ENCODE assay signal across 17 cellular contexts in genomic region chr10:119526149-119526548, GRCh38. TPM values are rescaled to one million over a fixed set of nuclear protein-coding genes. Genes with fewer than 3 reads are reported as not detected.
DNase-seq lines count a peak whose midpoint lies in the region; ATAC-seq and TF ChIP-seq lines count a peak whose summit lies in the region.
"Had no signal": no experiment of that assay in that cellular context is flagged by ENCODE, and none has a peak within 500 bp of the region (broad histone marks: within the 10 kb centered on the region; RNA-seq: fewer than 3 reads in every experiment).

No MANE protein-coding gene starts in this region.

- intact Hi-C loops in activated naive CD4-positive, alpha-beta T cell treated with anti-CD3 and anti-CD28 coated beads for 36 hours (cut with micrococcal nuclease), result no loop called here
- intact Hi-C loops in thyroid gland (cut with DNase I), result no loop called here

- peak overlapping the region; percentile 27 for H3K27ac Mint-ChIP-seq in activated naive CD4-positive, alpha-beta T cell treated with anti-CD3 and anti-CD28 coated beads for 36 hours
- no peak overlapping the region for H3K27ac Mint-ChIP-seq in activated naive CD4-positive, alpha-beta T cell treated with anti-CD3 and anti-CD28 coated beads, Interleukin-2, amount 10 ng/mL, durations not matched to agents 7 days and 5 days
- H3K27ac Mint-ChIP-seq: B cell had no signal

- no peak for DNase-seq in activated naive CD4-positive, alpha-beta T cell treated with anti-CD3 and anti-CD28 coated beads for 36 hours
- no peak for DNase-seq in activated naive CD4-positive, alpha-beta T cell treated with anti-CD3 and anti-CD28 coated beads, Interleukin-2, amount 10 ng/mL, durations not matched to agents 7 days and 5 days
- peak; percentile 25 for DNase-seq in fibroblast of villous mesenchyme (ENCODE audit: low read depth)
- DNase-seq in thyroid gland, result no peak
- DNase-seq in germinal center (ENCODE audit: low spot score), result no peak
- DNase-seq in GDM1 (lab: John Stamatoyannopoulos, UW), result no peak
- DNase-seq: EL, Karpas-422, MV-4-11, NCI-H1105 treated with DMSO at 0.1 percent for 48 hours, NCI-H526 treated with DMSO at 0.1 percent for 48 hours, OCI-M1 had no signal

- no peak overlapping the region for H3K4me3 Mint-ChIP-seq in activated naive CD4-positive, alpha-beta T cell treated with anti-CD3 and anti-CD28 coated beads for 36 hours
- no peak overlapping the region for H3K4me3 Mint-ChIP-seq in activated naive CD4-positive, alpha-beta T cell treated with anti-CD3 and anti-CD28 coated beads, Interleukin-2, amount 10 ng/mL, durations not matched to agents 7 days and 5 days
- H3K4me3 Mint-ChIP-seq: B cell, CD14-positive monocyte had no signal

- no peaks in the 10 kb centered on the region for H3K9me3 ChIP-seq in thyroid gland

- peak; percentile 6 for ATAC-seq in SK-N-SH treated with all-trans-retinoic acid at 6 μM for 48 hours
- no peak for ATAC-seq in GM19035 (IDR thresholded peaks at IDR 0.05; ENCODE audit: unreplicated experiment)
- ATAC-seq: Right ventricle myocardium inferior had no signal

- no peaks in the 10 kb centered on the region for H3K36me3 ChIP-seq in thyroid gland

- peak overlapping the region; percentile 47 to 81 (median 52) for H3K27ac ChIP-seq in thyroid gland

- peaks cover 71% of the 10 kb centered on the region for H3K4me1 Mint-ChIP-seq in activated naive CD4-positive, alpha-beta T cell treated with anti-CD3 and anti-CD28 coated beads for 36 hours (ENCODE audit: low read depth)
- H3K4me1 Mint-ChIP-seq in activated naive CD4-positive, alpha-beta T cell treated with anti-CD3 and anti-CD28 coated beads, Interleukin-2, amount 10 ng/mL, durations not matched to agents 7 days and 5 days, result peaks cover 20% of the 10 kb centered on the region
- H3K4me1 Mint-ChIP-seq: B cell had no signal

- no peaks in the 10 kb centered on the region for H3K27me3 Mint-ChIP-seq in activated naive CD4-positive, alpha-beta T cell treated with anti-CD3 and anti-CD28 coated beads for 36 hours (ENCODE audit: low read depth)
- no peaks in the 10 kb centered on the region for H3K27me3 Mint-ChIP-seq in activated naive CD4-positive, alpha-beta T cell treated with anti-CD3 and anti-CD28 coated beads, Interleukin-2, amount 10 ng/mL, durations not matched to agents 7 days and 5 days
- H3K27me3 Mint-ChIP-seq: B cell had no signal

- H3K4me3 ChIP-seq in fibroblast of villous mesenchyme (ENCODE audit: low read depth, low read length), result no peak overlapping the region
- H3K4me3 ChIP-seq in thyroid gland (replicated peaks in 1 of 3), result no peak overlapping the region

- H3K4me1 ChIP-seq in thyroid gland, result peaks cover 23 to 33% of the 10 kb centered on the region in 2 donors

- 30 to 35% methylated on average over 1 of the region's 1 CpG for WGBS in thyroid gland, 2 donors

- no peaks in the 10 kb centered on the region for H3K27me3 ChIP-seq in thyroid gland

- CTCF ChIA-PET in activated naive CD4-positive, alpha-beta T cell treated with anti-CD3 and anti-CD28 coated beads for 36 hours (lab: Charles Lee), result interaction anchor here (1.0 to 2.6 kb wide), 5 partner anchors 9 to 80 kb away, joined by 3 to 9 read pairs (median 4); no protein-coding TSS in a partner anchor
- CTCF ChIA-PET in activated naive CD4-positive, alpha-beta T cell treated with anti-CD3 and anti-CD28 coated beads, Interleukin-2, amount 10 ng/mL, durations not matched to agents 7 days and 5 days (lab: Charles Lee), result interaction anchor here (0.9 to 4.4 kb wide), 5 partner anchors 8 to 336 kb away, joined by 3 to 17 read pairs (median 3); partner anchors contain the start of gene RGS10

- H3K9me3 Mint-ChIP-seq in activated naive CD4-positive, alpha-beta T cell treated with anti-CD3 and anti-CD28 coated beads for 36 hours, result no peaks in the 10 kb centered on the region
- H3K9me3 Mint-ChIP-seq in activated naive CD4-positive, alpha-beta T cell treated with anti-CD3 and anti-CD28 coated beads, Interleukin-2, amount 10 ng/mL, durations not matched to agents 7 days and 5 days, result no peaks in the 10 kb centered on the region
- H3K9me3 Mint-ChIP-seq: CD14-positive monocyte had no signal

- no peak for TF ChIP-seq CTCF in fibroblast of villous mesenchyme (IDR thresholded peaks at IDR 0.05; ENCODE audit: insufficient read depth, low read depth, low read length)
- no peak for TF ChIP-seq CTCF in thyroid gland (IDR thresholded peaks at IDR 0.05)

- TF ChIP-seq POLR2A in thyroid gland (IDR thresholded peaks at IDR 0.05), result no peak

- peaks cover 47% of the 10 kb centered on the region for H3K36me3 Mint-ChIP-seq in activated naive CD4-positive, alpha-beta T cell treated with anti-CD3 and anti-CD28 coated beads for 36 hours (ENCODE audit: low read depth)
- peaks cover 58% of the 10 kb centered on the region for H3K36me3 Mint-ChIP-seq in activated naive CD4-positive, alpha-beta T cell treated with anti-CD3 and anti-CD28 coated beads, Interleukin-2, amount 10 ng/mL, durations not matched to agents 7 days and 5 days

TF ChIP-seq in SK-N-SH treated with all-trans-retinoic acid at 6 μM for 48 hours, 23 proteins besides CTCF, POLR2A, EP300 and RAD21:
- TF ChIP-seq ZFP30 (CRISPR knock-in tag; IDR thresholded peaks at IDR 0.05), result no peak
- no peak for TF ChIP-seq ESRRG (CRISPR knock-in tag; IDR thresholded peaks at IDR 0.05)
- no peak for TF ChIP-seq CSDC2 (CRISPR knock-in tag; IDR thresholded peaks at IDR 0.05)
- TF ChIP-seq, protein P1, sequence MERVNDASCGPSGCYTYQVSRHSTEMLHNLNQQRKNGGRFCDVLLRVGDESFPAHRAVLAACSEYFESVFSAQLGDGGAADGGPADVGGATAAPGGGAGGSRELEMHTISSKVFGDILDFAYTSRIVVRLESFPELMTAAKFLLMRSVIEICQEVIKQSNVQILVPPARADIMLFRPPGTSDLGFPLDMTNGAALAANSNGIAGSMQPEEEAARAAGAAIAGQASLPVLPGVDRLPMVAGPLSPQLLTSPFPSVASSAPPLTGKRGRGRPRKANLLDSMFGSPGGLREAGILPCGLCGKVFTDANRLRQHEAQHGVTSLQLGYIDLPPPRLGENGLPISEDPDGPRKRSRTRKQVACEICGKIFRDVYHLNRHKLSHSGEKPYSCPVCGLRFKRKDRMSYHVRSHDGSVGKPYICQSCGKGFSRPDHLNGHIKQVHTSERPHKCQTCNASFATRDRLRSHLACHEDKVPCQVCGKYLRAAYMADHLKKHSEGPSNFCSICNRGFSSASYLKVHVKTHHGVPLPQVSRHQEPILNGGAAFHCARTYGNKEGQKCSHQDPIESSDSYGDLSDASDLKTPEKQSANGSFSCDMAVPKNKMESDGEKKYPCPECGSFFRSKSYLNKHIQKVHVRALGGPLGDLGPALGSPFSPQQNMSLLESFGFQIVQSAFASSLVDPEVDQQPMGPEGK (CRISPR knock-in tag; IDR thresholded peaks at IDR 0.05; ENCODE audit: borderline replicate concordance), result no peak
- TF ChIP-seq ISL1 (CRISPR knock-in tag; IDR thresholded peaks at IDR 0.05), result peak; percentile 67

RNA-seq across cellular contexts. Expression of gene RGS10, which starts 16.4 kb away (rescaled TPM):
- total RNA-seq in activated naive CD4-positive, alpha-beta T cell treated with anti-CD3 and anti-CD28 coated beads for 36 hours, result 100 to 1,000 TPM; 234 to 240 TPM
- total RNA-seq in fibroblast of villous mesenchyme (35.4 and 50.9 TPM in 2 replicates), thyroid gland (10 to 100 TPM; 21.4 to 97.6 (median 35.5) TPM)
